ENCODE assay signal across 21 cellular contexts in genomic region chr6:15582499-15582898, GRCh38.
A peak's percentile ranks its signal among the peaks of the same experiment; 100 is the strongest.
DNase-seq lines count a peak whose midpoint lies in the region; ATAC-seq, FAIRE-seq and TF ChIP-seq lines count a peak whose summit lies in the region.
"Had no signal": no experiment of that assay in that cellular context is flagged by ENCODE, and none has a peak within 500 bp of the region (broad histone marks: within the 10 kb centered on the region; RNA-seq: fewer than 3 reads in every experiment).

No MANE protein-coding gene starts in this region.

- H2BK120ac ChIP-seq in IMR-90 (ENCODE audit: low read depth, low read length) = no peak overlapping the region

- H2AK5ac ChIP-seq in IMR-90 (ENCODE audit: low read depth, low read length) = no peak overlapping the region

- CTCF ChIA-PET in IMR-90 (lab: Yijun Ruan, JAX) = no interaction called here
- CTCF ChIA-PET in endothelial cell of umbilical vein (lab: Charles Lee) = no interaction called here

- no peak overlapping the region for H3K4ac ChIP-seq in IMR-90 (ENCODE audit: low read depth, low read length)

- H3K27ac ChIP-seq in IMR-90 (ENCODE audit: insufficient read depth, low read length) (no peak overlapping the region), endothelial cell of umbilical vein (ENCODE audit: insufficient read depth, low read depth, low read length) (no peak overlapping the region), Karpas-422 (ENCODE audit: low read length) (no peak overlapping the region)
- H3K27ac ChIP-seq: BLaER1, C4-2B had no signal

- H3K9ac ChIP-seq in IMR-90 (ENCODE audit: low read depth, low read length) (no peak overlapping the region), endothelial cell of umbilical vein (replicated peaks; ENCODE audit: extremely low read depth, insufficient read depth, low read length) (no peak overlapping the region), Karpas-422 (ENCODE audit: low read length) (no peak overlapping the region)
- H3K9ac ChIP-seq: BLaER1 had no signal

- POLR2A ChIA-PET in IMR-90 (lab: Charles Lee; ENCODE audit: unreplicated experiment) = no interaction called here
- POLR2A ChIA-PET in endothelial cell of umbilical vein (lab: Charles Lee) = no interaction called here

- WGBS in IMR-90 (ENCODE audit: extremely low coverage in 2 of 2, insufficient read length in 1 of 2), 2 experiments = no CpG with 5 or more reads among the region's 1 CpG

- dilution Hi-C loops in IMR-90 (cut with HindIII; ENCODE audit: low sequenced_read_pairs, unreplicated experiment) (no loop called here), endothelial cell of umbilical vein (cut with MboI; ENCODE audit: extremely low pct_ligation_motif_present, low sequenced_read_pairs) (no loop called here)

- ATAC-seq in IMR-90 (ENCODE audit: low read depth) (no peak), HG03097 (IDR thresholded peaks at IDR 0.05; ENCODE audit: low FRiP score, unreplicated experiment) (no peak), GM21381 (IDR thresholded peaks at IDR 0.05; ENCODE audit: unreplicated experiment) (no peak)
- ATAC-seq: CD8-positive, alpha-beta T cell had no signal

- H3K23ac ChIP-seq in IMR-90 (ENCODE audit: low read depth, low read length) = no peak overlapping the region

- H3K36me3 ChIP-seq in IMR-90 (ENCODE audit: control insufficient read depth, insufficient read depth, low read length) = no peaks in the 10 kb centered on the region
- H3K36me3 ChIP-seq in endothelial cell of umbilical vein (ENCODE audit: control insufficient read depth in 2 of 2, extremely low read depth in 1 of 2, insufficient read depth in 2 of 2, low read length in 2 of 2) = peaks cover 0 to 2% of the 10 kb centered on the region in 2 experiments
- H3K36me3 ChIP-seq in Karpas-422 (ENCODE audit: insufficient read depth, low read length) = no peaks in the 10 kb centered on the region
- H3K36me3 ChIP-seq: HAP-1 had no signal

- FAIRE-seq in A204.1 (lab: Jason Lieb, UNC) = peak; percentile 52
- no peak for FAIRE-seq in endothelial cell of umbilical vein (lab: Jason Lieb, UNC)
- FAIRE-seq: GM12892 had no signal

- no peak overlapping the region for H2BK15ac ChIP-seq in IMR-90 (ENCODE audit: low read depth, low read length)

- no peaks in the 10 kb centered on the region for H3K79me2 ChIP-seq in endothelial cell of umbilical vein (ENCODE audit: control insufficient read depth, insufficient read depth, low read length)
- peaks cover 58% of the 10 kb centered on the region for H3K79me2 ChIP-seq in Karpas-422 (ENCODE audit: low read length)

- H2BK5ac ChIP-seq in IMR-90 (ENCODE audit: low read depth, low read length, poor library complexity, severe bottlenecking) = no peak overlapping the region

- TF ChIP-seq CTCF in IMR-90 (conservative IDR thresholded peaks at IDR 0.05; ENCODE audit: low read depth, low read length) = no peak
- no peak for TF ChIP-seq CTCF in endothelial cell of umbilical vein (IDR thresholded peaks at IDR 0.05; ENCODE audit: extremely low read depth in 1 of 2, insufficient read depth in 1 of 2, low read depth in 1 of 2, low read length in 2 of 2)

- in situ Hi-C loops in IMR-90 (cut with MboI; ENCODE audit: low sequenced_read_pairs) = no loop called here

- peak; percentile 5 for DNase-seq in ELR (ENCODE audit: low read depth)
- no peak for DNase-seq in IMR-90
- DNase-seq in endothelial cell of umbilical vein (ENCODE audit: low read depth, low spot score) = no peak
- no peak for DNase-seq in Karpas-422
- no peak for DNase-seq in GM03348 (ENCODE audit: low spot score)
- DNase-seq: 8988T; Caco-2; CD4-positive, CD25-positive, alpha-beta regulatory T cell; CD8-positive, alpha-beta T cell; DMS153; DND-41; GF-D8; GOT3; HFFc6 had no signal

- H3K27me3 ChIP-seq in IMR-90 (ENCODE audit: control insufficient read depth, insufficient read depth, low read length) (no peaks in the 10 kb centered on the region), endothelial cell of umbilical vein (ENCODE audit: control insufficient read depth in 2 of 2, insufficient read depth in 2 of 2, low read length in 2 of 2) (no peaks in the 10 kb centered on the region), Karpas-422 (ENCODE audit: low read length) (no peaks in the 10 kb centered on the region)
- H3K27me3 ChIP-seq: BLaER1 had no signal

- TF ChIP-seq POLR2A in IMR-90 (IDR thresholded peaks at IDR 0.05; ENCODE audit: low read depth, low read length) (no peak), endothelial cell of umbilical vein (IDR thresholded peaks at IDR 0.05; ENCODE audit: low read depth, low read length) (no peak)

- BruUV-seq in IMR-90 (replicated peaks; lab: Mats Ljungman, UMichigan) (no TSS peak), endothelial cell of umbilical vein (replicated peaks; lab: Mats Ljungman, UMichigan) (no TSS peak)

- H3K9me2 ChIP-seq in Karpas-422 (replicated peaks; ENCODE audit: insufficient read depth, low read length) = no peaks in the 10 kb centered on the region

- no peak overlapping the region for H4K8ac ChIP-seq in IMR-90 (ENCODE audit: low read depth in 2 of 2, low read length in 2 of 2)

- no peak overlapping the region for H4K5ac ChIP-seq in IMR-90 (ENCODE audit: low read depth, low read length)

- H2BK20ac ChIP-seq in IMR-90 (ENCODE audit: low read depth, low read length) = no peak overlapping the region

- H3K9me3 ChIP-seq in IMR-90 (ENCODE audit: control insufficient read depth, insufficient read depth, low read length) (no peaks in the 10 kb centered on the region), endothelial cell of umbilical vein (replicated peaks; ENCODE audit: control insufficient read depth, insufficient read depth, low read length) (no peaks in the 10 kb centered on the region), Karpas-422 (ENCODE audit: low read length) (no peaks in the 10 kb centered on the region)
- H3K9me3 ChIP-seq: Caco-2, HAP-1 had no signal

- intact Hi-C loops in IMR-90 (cut with micrococcal nuclease) = no loop called here
- intact Hi-C loops in endothelial cell of umbilical vein (cut with micrococcal nuclease) = no loop called here

- H3K56ac ChIP-seq in IMR-90 (ENCODE audit: extremely low read depth, insufficient read depth, low read length) = no peak overlapping the region

- no peak overlapping the region for H4K91ac ChIP-seq in IMR-90 (ENCODE audit: insufficient read depth, low read depth, low read length)

- H2AFZ ChIP-seq in IMR-90 (replicated peaks; ENCODE audit: low read length, poor library complexity) (no peak overlapping the region), endothelial cell of umbilical vein (ENCODE audit: low read depth, low read length) (no peak overlapping the region), Karpas-422 (ENCODE audit: low read length) (no peak overlapping the region)

- no peak overlapping the region for H3K18ac ChIP-seq in IMR-90 (ENCODE audit: low read depth, low read length)

- H4K20me1 ChIP-seq in IMR-90 (ENCODE audit: insufficient read depth, low read length) (peaks cover 7% of the 10 kb centered on the region; the same call in 1 of the 2 replicates), endothelial cell of umbilical vein (replicated peaks; ENCODE audit: control insufficient read depth, extremely low read depth, insufficient read depth, low read length) (no peaks in the 10 kb centered on the region), Karpas-422 (ENCODE audit: insufficient read depth, low read depth, low read length) (no peaks in the 10 kb centered on the region)

- no peak for TF ChIP-seq RAD21 in IMR-90 (IDR thresholded peaks at IDR 0.05; ENCODE audit: low read length)

- H3K4me2 ChIP-seq in IMR-90 (ENCODE audit: low read depth, low read length) (no peak overlapping the region), endothelial cell of umbilical vein (ENCODE audit: insufficient read depth, low read length) (no peak overlapping the region), Karpas-422 (ENCODE audit: low read depth, low read length, poor library complexity, severe bottlenecking) (no peak overlapping the region)
- H3K4me2 ChIP-seq: BLaER1 had no signal

- peaks cover 0 to 4% of the 10 kb centered on the region in 2 experiments for H3K79me1 ChIP-seq in IMR-90 (ENCODE audit: low read depth in 1 of 2, low read length in 2 of 2)

- H3K4me1 ChIP-seq in IMR-90 (ENCODE audit: control insufficient read depth, insufficient read depth, low read length) = peaks cover 5% of the 10 kb centered on the region
- no peaks in the 10 kb centered on the region for H3K4me1 ChIP-seq in endothelial cell of umbilical vein (ENCODE audit: control insufficient read depth, extremely low read depth, insufficient read depth, low read length)
- H3K4me1 ChIP-seq in Karpas-422 (ENCODE audit: low read length) = peaks cover 18% of the 10 kb centered on the region
- H3K4me1 ChIP-seq: BLaER1, Caco-2 had no signal

- H3K9me1 ChIP-seq in IMR-90 (ENCODE audit: insufficient read depth, low read length) (peaks cover 7% of the 10 kb centered on the region; the same call in 1 of the 2 replicates), endothelial cell of umbilical vein (replicated peaks; ENCODE audit: control insufficient read depth, extremely low read depth, insufficient read depth, low read length) (no peaks in the 10 kb centered on the region)

- H2AK9ac ChIP-seq in IMR-90 (replicated peaks; ENCODE audit: low read depth, low read length, poor library complexity) = no peak overlapping the region

- no peak overlapping the region for H3K14ac ChIP-seq in IMR-90 (replicated peaks; ENCODE audit: low read depth, low read length)

- H3K4me3 ChIP-seq in IMR-90 (ENCODE audit: insufficient read depth, low read depth, low read length) = no peak overlapping the region
- H3K4me3 ChIP-seq in endothelial cell of umbilical vein (replicated peaks in 1 of 3; ENCODE audit: insufficient read depth in 1 of 3, low read depth in 1 of 3, low read length in 3 of 3) = no peak overlapping the region
- H3K4me3 ChIP-seq in Karpas-422 (ENCODE audit: low read length) = no peak overlapping the region
- H3K4me3 ChIP-seq: BLaER1, HAP-1 had no signal

TF ChIP-seq in IMR-90, 13 proteins besides CTCF, POLR2A, EP300 and RAD21:
- TF ChIP-seq NFE2L2 (IDR thresholded peaks at IDR 0.05; ENCODE audit: low read depth, low read length) (peak; percentile 56; the same call in 1 of the 2 replicates), FOS (IDR thresholded peaks at IDR 0.05; ENCODE audit: low read depth, low read length) (peak; percentile 37; the same call in 1 of the 2 replicates), RFX5 (IDR thresholded peaks at IDR 0.05; ENCODE audit: low read depth, low read length) (no peak)

TF ChIP-seq in endothelial cell of umbilical vein, 7 proteins besides CTCF, POLR2A, EP300 and RAD21:
- TF ChIP-seq JUN (IDR thresholded peaks at IDR 0.05; ENCODE audit: borderline replicate concordance, insufficient read depth, insufficient read length, low read depth) (peak; percentile 6), GATA2 (IDR thresholded peaks at IDR 0.05; ENCODE audit: insufficient read depth, insufficient read length, low read depth, low read length) (no peak), FOS (IDR thresholded peaks at IDR 0.05; ENCODE audit: borderline replicate concordance, insufficient read depth, low read length) (peak; percentile 43), POLR2AphosphoS5 (IDR thresholded peaks at IDR 0.05; ENCODE audit: insufficient read depth, low read depth, low read length) (no peak), MAX (IDR thresholded peaks at IDR 0.05; ENCODE audit: insufficient read depth, insufficient read length) (no peak)
TF ChIP-seq in endothelial cell of umbilical vein: peak in this region for 2.
